11 cellular contexts compared by ENCODE assay signal in genomic region chr19:29620931-29621351, GRCh38. TPM values are rescaled to one million over a fixed set of nuclear protein-coding genes. Genes with fewer than 3 reads are reported as not detected.
A peak's percentile ranks its signal among the peaks of the same experiment; 100 is the strongest.
DNase-seq lines count a peak whose midpoint lies in the region; ATAC-seq and TF ChIP-seq lines count a peak whose summit lies in the region.
"Had no signal": no experiment of that assay in that cellular context is flagged by ENCODE, and none has a peak within 500 bp of the region (broad histone marks: within the 10 kb centered on the region; RNA-seq: fewer than 3 reads in every experiment).

No MANE protein-coding gene starts in this region.

- no peaks in the 10 kb centered on the region for H3K27me3 ChIP-seq in CD8-positive, alpha-beta memory T cell (ENCODE audit: insufficient read depth, low read length, poor library complexity, severe bottlenecking)
- no peaks in the 10 kb centered on the region for H3K27me3 ChIP-seq in GM23338 (ENCODE audit: insufficient read depth)
- peaks cover 4% of the 10 kb centered on the region; the same call in 1 of the 2 replicates for H3K27me3 ChIP-seq in HAP-1 (ENCODE audit: low read depth)

- intact Hi-C loops in left cardiac atrium (cut with DNase I) = no loop called here

- no peaks in the 10 kb centered on the region for H3K9me3 ChIP-seq in CD8-positive, alpha-beta memory T cell (ENCODE audit: low read length)
- no peaks in the 10 kb centered on the region for H3K9me3 ChIP-seq in HAP-1

- POLR2A ChIA-PET in CD8-positive, alpha-beta memory T cell (lab: Charles Lee) = no interaction called here

- H3K36me3 ChIP-seq in CD8-positive, alpha-beta memory T cell (ENCODE audit: insufficient read depth, low read length) = no peaks in the 10 kb centered on the region
- H3K36me3 ChIP-seq in GM23338 (ENCODE audit: insufficient read depth) = no peaks in the 10 kb centered on the region
- H3K36me3 ChIP-seq in HAP-1 (replicated peaks) = no peaks in the 10 kb centered on the region

- ATAC-seq in left cardiac atrium (no peak), GM23338 (no peak)
- ATAC-seq: WTC11 had no signal

- H3F3A ChIP-seq in GM23338 (replicated peaks; ENCODE audit: low read depth) = no peaks in the 10 kb centered on the region

- H3K4me3 Mint-ChIP-seq in CD8-positive, alpha-beta memory T cell = peak overlapping the region; percentile 38 to 85 (median 65)
- H3K4me3 Mint-ChIP-seq in activated naive CD8-positive, alpha-beta T cell = peak overlapping the region; percentile 79
- no peak overlapping the region for H3K4me3 Mint-ChIP-seq in GM23338
- H3K4me3 Mint-ChIP-seq: WTC11 had no signal

- no peak overlapping the region for H2AFZ ChIP-seq in GM23338

- H4K20me1 ChIP-seq in GM23338 (replicated peaks; ENCODE audit: insufficient read depth) = no peaks in the 10 kb centered on the region

- no peaks in the 10 kb centered on the region for H3K79me2 ChIP-seq in GM23338 (replicated peaks; ENCODE audit: insufficient read depth)

- no peaks in the 10 kb centered on the region for H3K9me2 ChIP-seq in GM23338 (ENCODE audit: insufficient read depth)

- peak overlapping the region; percentile 2 for H3K4me3 ChIP-seq in CD8-positive, alpha-beta memory T cell (ENCODE audit: low read length)
- H3K4me3 ChIP-seq in GM23338 (no peak overlapping the region), HAP-1 (no peak overlapping the region)

- no peaks in the 10 kb centered on the region for H3K27me3 Mint-ChIP-seq in CD8-positive, alpha-beta memory T cell
- no peaks in the 10 kb centered on the region for H3K27me3 Mint-ChIP-seq in activated naive CD8-positive, alpha-beta T cell
- H3K27me3 Mint-ChIP-seq in GM23338 (ENCODE audit: insufficient read depth, low read depth, poor library complexity) = peaks cover 16% of the 10 kb centered on the region

- DNase-seq in CD8-positive, alpha-beta memory T cell = peak in 1 of 5 donors; percentile 62
- DNase-seq in activated CD4-positive, alpha-beta T cell treated with anti-CD3 and anti-CD28 coated beads for 48 hours = peak; percentile 76
- DNase-seq in stimulated activated CD4-positive, alpha-beta T cell treated with anti-CD3 and anti-CD28 coated beads, Interleukin-2, amount 100 ng/mL, for 24 hours = peak; percentile 53 to 65
- DNase-seq in left cardiac atrium (no peak), GM23338 (ENCODE audit: low spot score) (no peak), HAP-1 (ENCODE audit: low spot score in 2 of 2) (no peak), NCI-H1436 treated with DMSO at 0.1 percent for 48 hours (lab: John Stamatoyannopoulos, UW) (no peak)
- DNase-seq: caudate nucleus had no signal

- CTCF ChIA-PET in CD8-positive, alpha-beta memory T cell (lab: Charles Lee) = interaction anchor here (1.4 to 7.6 kb wide), 6 partner anchors 12 to 96 kb away, joined by 3 to 88 read pairs (median 29); partner anchors contain the start of genes PLEKHF1 and POP4

- H3K4me2 ChIP-seq in GM23338 = no peak overlapping the region

- peak overlapping the region in 7 of 8 donors; percentile 73 to 97 (median 97) for H3K27ac Mint-ChIP-seq in CD8-positive, alpha-beta memory T cell
- H3K27ac Mint-ChIP-seq in activated naive CD8-positive, alpha-beta T cell = peak overlapping the region; percentile 76
- no peak overlapping the region for H3K27ac Mint-ChIP-seq in GM23338
- H3K27ac Mint-ChIP-seq: progenitor cell of endocrine pancreas, WTC11 had no signal

- H3K4me1 Mint-ChIP-seq in CD8-positive, alpha-beta memory T cell = peaks cover 51 to 58% (median 58%) of the 10 kb centered on the region in 3 donors
- peaks cover 46% of the 10 kb centered on the region for H3K4me1 Mint-ChIP-seq in activated naive CD8-positive, alpha-beta T cell (ENCODE audit: low read depth)
- peaks cover 8% of the 10 kb centered on the region for H3K4me1 Mint-ChIP-seq in GM23338

- H3K27ac ChIP-seq in CD8-positive, alpha-beta memory T cell (ENCODE audit: low read depth, low read length) = no peak overlapping the region
- H3K27ac ChIP-seq in GM23338 (ENCODE audit: low read depth) = no peak overlapping the region

- H3K36me3 Mint-ChIP-seq in CD8-positive, alpha-beta memory T cell = peaks cover 0 to 13% (median 2%) of the 10 kb centered on the region in 3 donors
- H3K36me3 Mint-ChIP-seq in activated naive CD8-positive, alpha-beta T cell = no peaks in the 10 kb centered on the region
- H3K36me3 Mint-ChIP-seq in GM23338 (ENCODE audit: low read depth) = peaks cover 4% of the 10 kb centered on the region; the same call in 2 of the 3 replicates

- H3K9me3 Mint-ChIP-seq in CD8-positive, alpha-beta memory T cell = no peaks in the 10 kb centered on the region
- no peaks in the 10 kb centered on the region for H3K9me3 Mint-ChIP-seq in activated naive CD8-positive, alpha-beta T cell (ENCODE audit: low read depth)
- no peaks in the 10 kb centered on the region; the same call in 2 of the 3 replicates for H3K9me3 Mint-ChIP-seq in GM23338
- H3K9me3 Mint-ChIP-seq: WTC11 had no signal

- peaks cover 54% of the 10 kb centered on the region for H3K4me1 ChIP-seq in CD8-positive, alpha-beta memory T cell (ENCODE audit: insufficient read depth, low read length)
- H3K4me1 ChIP-seq in GM23338 (ENCODE audit: insufficient read depth) (peaks cover 10% of the 10 kb centered on the region), HAP-1 (no peaks in the 10 kb centered on the region)

- in situ Hi-C loops in HAP-1 (cut with MboI; ENCODE audit: low sequenced_read_pairs) = no loop called here

- TF ChIP-seq CTCF in GM23338 (conservative IDR thresholded peaks at IDR 0.05; ENCODE audit: low read depth in 2 of 2) = no peak

TF ChIP-seq in GM23338, 12 proteins besides CTCF, POLR2A, EP300 and RAD21 (continues in another document):
- no peak for TF ChIP-seq STAT1 (IDR thresholded peaks at IDR 0.05; ENCODE audit: unreplicated experiment)
- TF ChIP-seq POLR2AphosphoS5 (IDR thresholded peaks at IDR 0.05; ENCODE audit: low read depth) = no peak
- no peak for TF ChIP-seq CREB1 (CRISPR knock-in tag; IDR thresholded peaks at IDR 0.05; ENCODE audit: low read depth)
- no peak for TF ChIP-seq EZH2phosphoT487 (IDR thresholded peaks at IDR 0.05; ENCODE audit: unreplicated experiment)
- TF ChIP-seq ZNF114 (CRISPR knock-in tag; IDR thresholded peaks at IDR 0.05) = no peak

RNA-seq across cellular contexts. Expression of gene POP4, which starts 14.9 kb away (rescaled TPM):
- total RNA-seq in CD8-positive, alpha-beta memory T cell = 100 to 1,000 TPM; 150 to 156 TPM
- polyA plus RNA-seq in CD8-positive, alpha-beta memory T cell = 145 TPM
- 10 to 100 TPM; 48.7 to 50.8 TPM for total RNA-seq in left cardiac atrium
- total RNA-seq in GM23338 (2014; rRNA removed; shearing (Covaris generic)) = 35.5 and 37.2 TPM in 2 replicates
- 58.3 and 62.0 TPM in 2 replicates for polyA plus RNA-seq in GM23338 (2016; fragmentation: Nextera tagmentation; extraction: Ambion mirVana)

RNA-seq across cellular contexts. Expression of gene PLEKHF1, which starts 44.3 kb away (rescaled TPM):
- 10 to 100 TPM; 21.3 to 23.0 TPM for total RNA-seq in CD8-positive, alpha-beta memory T cell
- polyA plus RNA-seq in CD8-positive, alpha-beta memory T cell = 57.7 TPM
- total RNA-seq in left cardiac atrium = 10 to 100 TPM; 28.1 to 32.8 TPM
- 16.0 and 25.1 TPM in 2 replicates for total RNA-seq in GM23338 (2014; rRNA removed; shearing (Covaris generic))
- polyA plus RNA-seq in GM23338 (2016; fragmentation: Nextera tagmentation; extraction: Ambion mirVana) = 10.1 and 12.1 TPM in 2 replicates

Comparison
In these comparisons a context has a peak if more than half of its experiments do, and no peak if none do; other contexts are left out.
1. DNase-seq: peak in activated CD4-positive, alpha-beta T cell treated with anti-CD3 and anti-CD28 coated beads for 48 hours (single experiment) and stimulated activated CD4-positive, alpha-beta T cell treated with anti-CD3 and anti-CD28 coated beads, Interleukin-2, amount 100 ng/mL, for 24 hours (2 of 2); none in left cardiac atrium (single experiment), GM23338 (single experiment), HAP-1 (0 of 2) and NCI-H1436 treated with DMSO at 0.1 percent for 48 hours (single experiment).